In the genomic region with DNA sequence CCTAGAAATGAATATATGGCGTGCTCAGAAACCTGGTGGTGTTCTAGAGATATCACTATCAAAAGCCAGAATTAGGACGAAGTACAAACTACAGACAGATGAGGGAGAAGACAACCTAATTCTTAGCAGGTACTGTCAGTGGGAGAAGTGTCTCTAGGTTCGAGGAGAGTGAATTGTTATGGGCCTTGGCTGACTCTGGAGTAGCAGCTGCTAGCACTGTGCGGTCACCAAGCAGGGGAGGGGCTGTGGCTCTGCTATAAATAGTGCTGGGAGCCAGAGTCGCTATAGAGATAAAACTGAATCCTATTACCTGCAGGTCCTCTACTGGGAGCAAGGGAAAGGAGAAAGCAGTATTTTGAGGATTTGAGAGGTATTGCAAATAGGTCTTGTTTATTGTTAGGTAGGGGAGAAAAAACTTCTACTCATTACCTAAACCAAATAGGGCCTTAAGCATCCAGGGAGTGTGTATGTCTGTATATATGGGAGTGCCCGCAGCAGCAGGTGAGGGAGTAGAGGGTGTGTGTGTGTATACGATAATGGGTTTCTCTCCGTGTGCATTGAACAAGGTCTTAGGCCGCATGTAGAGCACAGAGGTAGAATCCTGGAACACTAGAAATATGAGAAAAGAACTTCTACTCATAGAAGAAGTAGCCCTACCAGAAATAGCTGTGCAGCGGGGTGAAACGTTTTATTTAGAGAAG, we compare ENCODE assay signal across 11 cellular contexts. TPM values are rescaled to one million over a fixed set of nuclear protein-coding genes. Genes with fewer than 3 reads are reported as not detected.
A peak's percentile ranks its signal among the peaks of the same experiment; 100 is the strongest.
DNase-seq lines count a peak whose midpoint lies in the region; ATAC-seq and TF ChIP-seq lines count a peak whose summit lies in the region.
"Had no signal": no experiment of that assay in that cellular context is flagged by ENCODE, and none has a peak within 500 bp of the region (broad histone marks: within the 10 kb centered on the region; RNA-seq: fewer than 3 reads in every experiment).

No MANE protein-coding gene starts in this region.

- no peak for ATAC-seq in HG02759 (IDR thresholded peaks at IDR 0.05; ENCODE audit: unreplicated experiment)
- no peak for ATAC-seq in esophagus mucosa

- peaks cover 37% of the 10 kb centered on the region for H3K36me3 Mint-ChIP-seq in T-helper 2 cell treated with Interferon-gamma antibody and Interleukin-4, amounts not matched to agents 5 μg/mL and 100 μg/mL, for 36 hours (ENCODE audit: low read depth)

- H3K27me3 Mint-ChIP-seq in T-helper 2 cell treated with Interferon-gamma antibody and Interleukin-4, amounts not matched to agents 5 μg/mL and 100 μg/mL, for 36 hours (ENCODE audit: low read depth): no peaks in the 10 kb centered on the region

- peak overlapping the region; percentile 25 to 57 (median 52) for H3K9ac ChIP-seq in skeletal muscle tissue (ENCODE audit: low read depth in 1 of 3, low read length in 3 of 3)

- H3K4me1 Mint-ChIP-seq in T-helper 2 cell treated with Interferon-gamma antibody and Interleukin-4, amounts not matched to agents 5 μg/mL and 100 μg/mL, for 36 hours (ENCODE audit: low read depth): peaks cover 42% of the 10 kb centered on the region

- H3K4me3 Mint-ChIP-seq in T-helper 2 cell treated with Interferon-gamma antibody and Interleukin-4, amounts not matched to agents 5 μg/mL and 100 μg/mL, for 36 hours: peak overlapping the region; percentile 85

- H3K27ac ChIP-seq in dorsolateral prefrontal cortex (peak overlapping the region in 51 of 59 donors; percentile 4 to 100 (median 99)), skeletal muscle tissue (ENCODE audit: low read depth, low read length) (peak overlapping the region; percentile 93)
- H3K27ac ChIP-seq: C4-2B, testis had no signal

- H3K9me3 ChIP-seq in skeletal muscle tissue (ENCODE audit: control insufficient read depth in 3 of 3, low read length in 3 of 3): no peaks in the 10 kb centered on the region
- H3K9me3 ChIP-seq: testis had no signal

- no peak for TF ChIP-seq CTCF in dorsolateral prefrontal cortex (IDR thresholded peaks at IDR 0.05 in 54 of 56, conservative IDR thresholded peaks at IDR 0.05 in 2 of 56; ENCODE audit: low read depth in 1 of 56, partially characterized antibody in 56 of 56)

- H3K4me3 ChIP-seq in dorsolateral prefrontal cortex (peak overlapping the region in 56 of 59 donors; percentile 9 to 99 (median 79)), skeletal muscle tissue (ENCODE audit: low read length in 3 of 3) (peak overlapping the region; percentile 39 to 52 (median 46))

- peaks cover 39 to 55% (median 49%) of the 10 kb centered on the region in 3 donors for H3K4me1 ChIP-seq in skeletal muscle tissue (ENCODE audit: control insufficient read depth in 3 of 3, insufficient read depth in 3 of 3, low read length in 3 of 3)

- no peak for DNase-seq in T-helper 2 cell treated with Interferon-gamma antibody and Interleukin-4, amounts not matched to agents 5 μg/mL and 100 μg/mL, for 36 hours (ENCODE audit: low spot score)
- DNase-seq in T-helper 2 cell (no peak), NCI-H2227 (lab: John Stamatoyannopoulos, UW; ENCODE audit: unreplicated experiment) (peak; percentile 59), dorsolateral prefrontal cortex (peak in 5 of 10 donors; percentile 44 to 78 (median 47)), Kasumi-1 (lab: John Stamatoyannopoulos, UW) (no peak)
- DNase-seq: activated effector memory CD4-positive, alpha-beta T cell treated with Interleukin-2 at 50 U/mL for 16 hours; testis had no signal

- H3K9me3 Mint-ChIP-seq in T-helper 2 cell treated with Interferon-gamma antibody and Interleukin-4, amounts not matched to agents 5 μg/mL and 100 μg/mL, for 36 hours: no peaks in the 10 kb centered on the region

- intact Hi-C loops in dorsolateral prefrontal cortex (cut with DNase I): loop anchor here (1.0 to 5.0 kb wide), 3 partner anchors 24 to 135 kb away; a partner anchor contains a TSS

- no peaks in the 10 kb centered on the region for H3K27me3 ChIP-seq in dorsolateral prefrontal cortex
- no peaks in the 10 kb centered on the region for H3K27me3 ChIP-seq in skeletal muscle tissue (ENCODE audit: control insufficient read depth in 3 of 3, insufficient read depth in 3 of 3, low read length in 3 of 3)
- H3K27me3 ChIP-seq: testis had no signal

- peak overlapping the region; percentile 88 for H3K27ac Mint-ChIP-seq in T-helper 2 cell treated with Interferon-gamma antibody and Interleukin-4, amounts not matched to agents 5 μg/mL and 100 μg/mL, for 36 hours

- peaks cover 24 to 34% (median 30%) of the 10 kb centered on the region in 3 donors for H3K36me3 ChIP-seq in skeletal muscle tissue (ENCODE audit: control insufficient read depth in 3 of 3, insufficient read depth in 3 of 3, low read length in 3 of 3)

RNA-seq across cellular contexts. Expression of a gene that starts 2.2 kb away (rescaled TPM):
- total RNA-seq in dorsolateral prefrontal cortex (100 to 1,000 TPM; 149 to 312 (median 228) TPM), skeletal muscle tissue (15.7 TPM), esophagus mucosa (11.4 TPM)

RNA-seq across cellular contexts. Expression of a gene that starts 14.3 kb away (rescaled TPM):
- 10 to 100 TPM; 12.9 to 37.0 (median 21.7) TPM for total RNA-seq in dorsolateral prefrontal cortex
- total RNA-seq in skeletal muscle tissue: 23.5 TPM
- 5.8 TPM for total RNA-seq in esophagus mucosa

RNA-seq across cellular contexts. Expression of a gene that starts 23.5 kb away (rescaled TPM):
- 10 to 100 TPM; 23.3 to 58.3 (median 37.1) TPM for total RNA-seq in dorsolateral prefrontal cortex
- 11.5 TPM for total RNA-seq in skeletal muscle tissue
- 12.7 TPM for total RNA-seq in esophagus mucosa

RNA-seq across cellular contexts. Expression of a gene that starts 57.3 kb away (rescaled TPM):
- total RNA-seq in dorsolateral prefrontal cortex: 10 to 100 TPM in 118 of 120 experiments, 1 to 10 TPM in 2; 7.0 to 40.6 (median 19.7) TPM
- 7.8 TPM for total RNA-seq in skeletal muscle tissue
- 49.3 TPM for total RNA-seq in esophagus mucosa
